In the genomic region with DNA sequence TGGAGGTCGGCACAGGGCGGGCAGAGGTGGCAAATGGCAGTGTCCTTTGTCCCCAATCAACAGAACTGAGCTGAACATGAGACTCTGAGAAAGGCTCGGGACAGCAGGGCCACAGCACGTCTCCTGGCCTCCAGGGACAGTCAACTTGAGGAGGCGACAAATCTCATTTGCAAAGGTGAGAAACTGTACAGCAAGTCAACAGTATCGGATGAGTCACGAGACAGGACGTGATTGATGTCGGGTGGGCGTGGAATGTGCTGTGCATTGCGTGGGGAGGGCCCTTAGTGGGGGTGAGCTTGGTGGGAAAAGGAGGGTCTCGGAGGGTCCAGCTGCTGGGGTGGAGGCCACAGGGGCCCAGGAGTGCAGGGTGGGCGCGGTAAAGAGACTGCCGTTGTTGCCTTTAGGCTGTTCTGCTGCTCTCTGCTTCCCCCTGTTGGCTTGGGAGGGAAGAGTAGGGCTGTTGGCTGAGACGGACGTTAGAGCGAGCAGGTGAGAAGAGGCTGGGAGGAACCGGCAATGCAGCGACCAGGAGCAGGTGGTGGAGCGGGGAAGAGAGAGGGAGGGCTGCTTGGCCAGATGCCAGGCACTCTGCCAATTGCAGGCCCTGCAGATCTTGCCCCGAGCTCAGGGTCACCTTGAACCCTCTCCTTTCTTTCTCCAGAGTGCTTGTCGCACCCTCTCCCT, we compare ENCODE assay signal across 7 cellular contexts.
A peak's percentile ranks its signal among the peaks of the same experiment; 100 is the strongest.
DNase-seq lines count a peak whose midpoint lies in the region; ATAC-seq lines count a peak whose summit lies in the region.

No MANE protein-coding gene starts in this region.

- DNase-seq in NCI-H2029 treated with DMSO at 0.1 percent for 48 hours (lab: John Stamatoyannopoulos, UW) (peak; percentile 73), cerebellar cortex (ENCODE audit: low spot score) (peak; percentile 48), medulla oblongata (ENCODE audit: extremely low spot score) (peak; percentile 74)
- DNase-seq in stimulated activated CD8-positive, alpha-beta memory T cell treated with anti-CD3 and anti-CD28 coated beads, Interleukin-2, amount 100 ng/mL, for 48 hours (ENCODE audit: low read depth in 2 of 2) = peak; percentile 41 to 69

- peak; percentile 25 for ATAC-seq in GM18858 (IDR thresholded peaks at IDR 0.05; ENCODE audit: unreplicated experiment)
- ATAC-seq in HG02981 (IDR thresholded peaks at IDR 0.05; ENCODE audit: unreplicated experiment) = peak; percentile 36
- ATAC-seq in activated CD4-positive, CD25-positive, alpha-beta regulatory T cell treated with anti-CD3 and anti-CD28 coated beads, Interleukin-2, amount 50 U/mL, for 24 hours = peak; percentile 50 to 61

Comparison
In these comparisons a context has a peak if more than half of its experiments do, and no peak if none do; other contexts are left out.
1. Peak in every context shown above with its lines: DNase-seq and ATAC-seq.